8 cellular contexts compared by ENCODE assay signal in the genomic region with DNA sequence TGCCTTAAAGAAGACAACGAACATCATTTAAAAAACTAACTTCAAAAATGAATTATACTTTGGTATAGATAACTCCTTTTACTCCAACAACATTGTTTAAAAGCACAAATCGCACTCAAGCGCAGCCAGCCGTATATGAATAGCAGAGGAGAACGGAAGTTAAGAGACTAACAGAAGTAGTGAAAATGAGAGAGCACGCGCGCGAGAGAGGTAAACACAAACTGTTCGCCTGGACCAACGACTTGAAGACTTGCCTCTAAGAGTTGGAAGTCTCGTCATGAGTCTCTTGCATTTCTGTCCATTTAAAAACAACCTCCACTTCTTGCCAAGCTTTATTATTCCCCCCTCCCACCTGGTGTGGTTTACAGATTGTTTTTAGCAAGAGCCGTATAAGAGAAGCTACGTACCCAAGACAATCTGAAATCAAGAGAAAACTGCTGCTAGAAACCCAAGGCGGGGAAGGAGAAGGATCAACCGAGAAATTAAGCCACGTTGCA. TPM values are rescaled to one million over a fixed set of nuclear protein-coding genes. Genes with fewer than 3 reads are reported as not detected.
DNase-seq lines count a peak whose midpoint lies in the region; ATAC-seq and TF ChIP-seq lines count a peak whose summit lies in the region.

No MANE protein-coding gene starts in this region.

- TF ChIP-seq CTCF in AG09309 (IDR thresholded peaks at IDR 0.05; ENCODE audit: control insufficient read depth, insufficient read depth, low read depth, low read length, missing control alignments) = no peak
- TF ChIP-seq CTCF in endodermal cell (conservative IDR thresholded peaks at IDR 0.05) = no peak

- H3K27me3 ChIP-seq in endodermal cell (ENCODE audit: control insufficient read depth, insufficient read depth, low read length, poor library complexity, severe bottlenecking) (no peaks in the 10 kb centered on the region), neuronal stem cell (ENCODE audit: control insufficient read depth in 3 of 3, insufficient read depth in 3 of 3, low read depth in 1 of 3, low read length in 3 of 3) (no peaks in the 10 kb centered on the region)

- no peak overlapping the region for H2AK5ac ChIP-seq in neuronal stem cell (ENCODE audit: low read depth, low read length)

- peak; percentile 31 for ATAC-seq in GM18517 (IDR thresholded peaks at IDR 0.05; ENCODE audit: unreplicated experiment)
- ATAC-seq in GM18520 (IDR thresholded peaks at IDR 0.05; ENCODE audit: unreplicated experiment) = no peak
- no peak for ATAC-seq in left lobe of liver

- H3K23ac ChIP-seq in neuronal stem cell (ENCODE audit: low read depth, low read length, poor library complexity) = no peak overlapping the region

- H3K4me1 Mint-ChIP-seq in endodermal cell = peaks cover 20% of the 10 kb centered on the region

- H2BK120ac ChIP-seq in neuronal stem cell (ENCODE audit: low read depth, low read length) = no peak overlapping the region

- H3K4ac ChIP-seq in neuronal stem cell (ENCODE audit: low read length) = no peak overlapping the region

- H3K9me3 Mint-ChIP-seq in endodermal cell = no peaks in the 10 kb centered on the region

- DNase-seq in AG09309 (ENCODE audit: low read depth) = no peak
- peak; percentile 69 for DNase-seq in M059J (ENCODE audit: low read depth)
- peak; percentile 56 for DNase-seq in activated CD4-positive, alpha-beta T cell treated with anti-CD3 and anti-CD28 coated beads for 48 hours
- peak; percentile 60 for DNase-seq in endodermal cell
- DNase-seq in neuronal stem cell (ENCODE audit: low spot score) = no peak
- DNase-seq in left lobe of liver (ENCODE audit: low spot score) = no peak

- H3K36me3 ChIP-seq in endodermal cell (ENCODE audit: control insufficient read depth, insufficient read depth, low read length) (peaks cover 26% of the 10 kb centered on the region), neuronal stem cell (replicated peaks in 1 of 2; ENCODE audit: control insufficient read depth in 2 of 2, insufficient read depth in 2 of 2, low read length in 2 of 2) (peaks cover 1 to 30% of the 10 kb centered on the region in 2 donors)

- no peak overlapping the region for H3K14ac ChIP-seq in neuronal stem cell (ENCODE audit: low read length)

- H2BK12ac ChIP-seq in neuronal stem cell (ENCODE audit: low read length) = no peak overlapping the region

- H3K36me3 Mint-ChIP-seq in endodermal cell (ENCODE audit: low read depth) = peaks cover 27% of the 10 kb centered on the region

- no peak overlapping the region for H4K91ac ChIP-seq in neuronal stem cell (ENCODE audit: low read depth, low read length, poor library complexity)

- H3K9me3 ChIP-seq in endodermal cell (ENCODE audit: control insufficient read depth, low read length) (peaks cover 7% of the 10 kb centered on the region), neuronal stem cell (replicated peaks in 1 of 2; ENCODE audit: control insufficient read depth in 2 of 2, insufficient read depth in 1 of 2, low read depth in 1 of 2, low read length in 2 of 2) (no peaks in the 10 kb centered on the region)

- peak overlapping the region; percentile 82 for H3K18ac ChIP-seq in neuronal stem cell (ENCODE audit: low read length)

- H3K4me1 ChIP-seq in endodermal cell (ENCODE audit: control insufficient read depth, insufficient read depth, low read length) (peaks cover 2% of the 10 kb centered on the region), neuronal stem cell (ENCODE audit: control insufficient read depth in 2 of 2, insufficient read depth in 1 of 2, low read depth in 1 of 2, low read length in 2 of 2) (peaks cover 4 to 8% of the 10 kb centered on the region in 2 donors)

- no peak overlapping the region for H3K4me3 Mint-ChIP-seq in endodermal cell

- H4K8ac ChIP-seq in neuronal stem cell (ENCODE audit: low read depth, low read length) = no peak overlapping the region

- H3K9ac ChIP-seq in endodermal cell (ENCODE audit: extremely low read depth, low read length, poor library complexity, severe bottlenecking) (peak overlapping the region; percentile 94), neuronal stem cell (ENCODE audit: low read depth, low read length, poor library complexity) (peak overlapping the region; percentile 85)

- H2AFZ ChIP-seq in neuronal stem cell (ENCODE audit: low read length) = peak overlapping the region; percentile 77

- peak overlapping the region; percentile 99 for H3K27ac ChIP-seq in endodermal cell (ENCODE audit: low read depth, low read length)
- H3K27ac ChIP-seq in neuronal stem cell (replicated peaks; ENCODE audit: low read length) = peak overlapping the region; percentile 1

- no peaks in the 10 kb centered on the region for H3K27me3 Mint-ChIP-seq in endodermal cell (ENCODE audit: insufficient read depth)

- H2BK5ac ChIP-seq in neuronal stem cell (ENCODE audit: low read length) = no peak overlapping the region

- H3K27ac Mint-ChIP-seq in endodermal cell = no peak overlapping the region

- H3K4me2 ChIP-seq in neuronal stem cell (ENCODE audit: insufficient read depth, low read length, poor library complexity, severe bottlenecking) = peak overlapping the region; percentile 59

- 0% methylated on average over 13 to 17 of the region's 17 CpGs for WGBS in endodermal cell (ENCODE audit: insufficient coverage in 1 of 2, insufficient read length in 1 of 2), 2 experiments
- no CpG with 5 or more reads among the region's 17 CpGs for WGBS in neuronal stem cell (ENCODE audit: extremely low coverage in 2 of 2, insufficient read length in 2 of 2, insufficient replicate concordance in 1 of 2), 2 donors

- H3K4me3 ChIP-seq in AG09309 (ENCODE audit: control insufficient read depth, low read depth, low read length) (peak overlapping the region; percentile 89), endodermal cell (ENCODE audit: low read length) (peak overlapping the region; percentile 96), neuronal stem cell (ENCODE audit: low read length in 2 of 2) (peak overlapping the region; percentile 78 to 88)

- peaks cover 2% of the 10 kb centered on the region for H3K79me1 ChIP-seq in neuronal stem cell (ENCODE audit: low read depth, low read length)

- no peak overlapping the region for H2BK15ac ChIP-seq in neuronal stem cell (ENCODE audit: low read length)

RNA-seq across cellular contexts. Expression of gene SELENOF, which starts 0.5 kb away (rescaled TPM):
- 297 and 338 TPM in 2 replicates for total RNA-seq in M059J (2014; rRNA removed; shearing (Covaris generic))
- total RNA-seq in endodermal cell (100 to 1,000 TPM; 140 to 166 TPM), left lobe of liver (105 TPM)
- 115 TPM for polyA plus RNA-seq in endodermal cell (2013, experiment 1 of 2)
- 117 TPM for polyA plus RNA-seq in endodermal cell (2013, experiment 2 of 2)
- polyA plus RNA-seq in neuronal stem cell (2013, experiment 1 of 2) = 111 TPM
- 112 TPM for polyA plus RNA-seq in neuronal stem cell (2013, experiment 2 of 2)

RNA-seq across cellular contexts. Expression of gene HS2ST1, which starts 1.0 kb away (rescaled TPM):
- 18.5 and 32.5 TPM in 2 replicates for total RNA-seq in M059J (2014; rRNA removed; shearing (Covaris generic))
- total RNA-seq in endodermal cell = 10 to 100 TPM; 29.0 to 31.5 TPM
- 34.5 TPM for polyA plus RNA-seq in endodermal cell (2013, experiment 1 of 2)
- polyA plus RNA-seq in endodermal cell (2013, experiment 2 of 2) = 28.2 TPM
- 23.8 TPM for polyA plus RNA-seq in neuronal stem cell (2013, experiment 1 of 2)
- 23.9 TPM for polyA plus RNA-seq in neuronal stem cell (2013, experiment 2 of 2)
- total RNA-seq in left lobe of liver = 15.6 TPM

Comparison
In these comparisons a context has a peak if more than half of its experiments do, and no peak if none do; other contexts are left out.
1. DNase-seq: peak in M059J (single experiment), activated CD4-positive, alpha-beta T cell treated with anti-CD3 and anti-CD28 coated beads for 48 hours (single experiment) and endodermal cell (single experiment); none in AG09309 (single experiment), neuronal stem cell (single experiment) and left lobe of liver (single experiment).
2. Peak in every context shown above with its lines, with median percentiles within 50 percentile points of each other: H3K4me3 ChIP-seq.